Comparison of ENCODE assay signal across 14 cellular contexts in genomic region chr9:117957267-117957666, GRCh38.
DNase-seq lines count a peak whose midpoint lies in the region; ATAC-seq and TF ChIP-seq lines count a peak whose summit lies in the region.
"Had no signal": no experiment of that assay in that cellular context is flagged by ENCODE, and none has a peak within 500 bp of the region (broad histone marks: within the 10 kb centered on the region; RNA-seq: fewer than 3 reads in every experiment).

No MANE protein-coding gene starts in this region.

- peaks cover 2% of the 10 kb centered on the region for H3K27me3 Mint-ChIP-seq in memory B cell

- ATAC-seq in RWPE2 (ENCODE audit: low read depth) (peak; percentile 59), memory B cell (ENCODE audit: low read depth) (peak; percentile 27), HG02938 (IDR thresholded peaks at IDR 0.05; ENCODE audit: unreplicated experiment) (no peak), GM19035 (IDR thresholded peaks at IDR 0.05; ENCODE audit: unreplicated experiment) (no peak)
- ATAC-seq: activated CD8-positive, alpha-beta T cell treated with anti-CD3 and anti-CD28 coated beads, Interleukin-2, amount 10 ng/mL, durations not matched to agents 7 days and 5 days; GM12878 had no signal

- no peak overlapping the region for H3K4me3 ChIP-seq in RWPE2 (ENCODE audit: severe bottlenecking)
- H3K4me3 ChIP-seq: BLaER1, GM12878, hepatocyte, left ventricle myocardium inferior had no signal

- peaks cover 2% of the 10 kb centered on the region for H3K4me1 ChIP-seq in RWPE2 (ENCODE audit: insufficient read depth, poor library complexity, severe bottlenecking)
- H3K4me1 ChIP-seq: BLaER1, left ventricle myocardium inferior had no signal

- no peak for TF ChIP-seq CTCF in RWPE2 (IDR thresholded peaks at IDR 0.05; ENCODE audit: poor library complexity, severe bottlenecking)

- no peak overlapping the region for H3K27ac Mint-ChIP-seq in memory B cell
- H3K27ac Mint-ChIP-seq: activated CD8-positive, alpha-beta T cell treated with anti-CD3 and anti-CD28 coated beads, Interleukin-2, amount 10 ng/mL, durations not matched to agents 7 days and 5 days had no signal

- H3K27ac ChIP-seq in RWPE2 (ENCODE audit: poor library complexity, severe bottlenecking): no peak overlapping the region
- H3K27ac ChIP-seq: BLaER1, hepatocyte, left ventricle myocardium inferior had no signal

- H3K9me3 Mint-ChIP-seq in memory B cell: no peaks in the 10 kb centered on the region

- no peaks in the 10 kb centered on the region for H3K36me3 Mint-ChIP-seq in memory B cell

- peaks cover 3% of the 10 kb centered on the region for H3K4me1 Mint-ChIP-seq in memory B cell

- no peaks in the 10 kb centered on the region for H3K36me3 ChIP-seq in RWPE2 (ENCODE audit: low read depth)
- H3K36me3 ChIP-seq: BLaER1, left ventricle myocardium inferior had no signal

- DNase-seq in HPDE6-E6E7 (ENCODE audit: extremely low spot score) (peak; percentile 6), NCI-H2081 (lab: John Stamatoyannopoulos, UW) (peak; percentile 67 to 91), RWPE2 (ENCODE audit: low spot score) (no peak), memory B cell (ENCODE audit: low spot score in 2 of 2) (no peak), AG08396 (ENCODE audit: low spot score) (no peak), GM03348 (ENCODE audit: low spot score) (no peak)
- DNase-seq: activated CD8-positive, alpha-beta T cell treated with anti-CD3 and anti-CD28 coated beads, Interleukin-2, amount 10 ng/mL, durations not matched to agents 7 days and 5 days; dermis blood vessel endothelial cell; left ventricle myocardium inferior had no signal

- H3K4me3 Mint-ChIP-seq in memory B cell: no peak overlapping the region
- H3K4me3 Mint-ChIP-seq: activated CD8-positive, alpha-beta T cell treated with anti-CD3 and anti-CD28 coated beads, Interleukin-2, amount 10 ng/mL, durations not matched to agents 7 days and 5 days had no signal

- no peaks in the 10 kb centered on the region for H3K9me3 ChIP-seq in RWPE2 (ENCODE audit: severe bottlenecking)
- H3K9me3 ChIP-seq: BLaER1, left ventricle myocardium inferior had no signal

- H3K27me3 ChIP-seq in RWPE2 (ENCODE audit: insufficient read depth, poor library complexity, severe bottlenecking): no peaks in the 10 kb centered on the region
- H3K27me3 ChIP-seq: BLaER1, hepatocyte had no signal

Comparison
In these comparisons a context has a peak if more than half of its experiments do, and no peak if none do; other contexts are left out.
1. DNase-seq: peak in HPDE6-E6E7 (single experiment) and NCI-H2081 (2 of 2); none in RWPE2 (single experiment), memory B cell (0 of 2), AG08396 (single experiment) and GM03348 (single experiment).
2. ATAC-seq: peak in RWPE2 (single experiment) and memory B cell (single experiment); none in HG02938 (single experiment) and GM19035 (single experiment).